ENCODE assay signal across 19 cellular contexts in genomic region chr6:70180904-70181599, GRCh38.
DNase-seq lines count a peak whose midpoint lies in the region; ATAC-seq, FAIRE-seq and TF ChIP-seq lines count a peak whose summit lies in the region.
"Had no signal": no experiment of that assay in that cellular context is flagged by ENCODE, and none has a peak within 500 bp of the region (broad histone marks: within the 10 kb centered on the region; RNA-seq: fewer than 3 reads in every experiment).

No MANE protein-coding gene starts in this region.

- H3K9ac ChIP-seq in kidney (ENCODE audit: low read length in 2 of 2) = no peak overlapping the region

- H3K4me1 ChIP-seq in foreskin keratinocyte (no peaks in the 10 kb centered on the region), kidney (ENCODE audit: control insufficient read depth in 1 of 2, insufficient read depth in 1 of 2, low read depth in 1 of 2, low read length in 2 of 2) (no peaks in the 10 kb centered on the region)

- POLR2A ChIA-PET in activated CD4-positive, alpha-beta T cell treated with anti-CD3 and anti-CD28 coated beads for 36 hours (lab: Charles Lee) = no interaction called here

- no peaks in the 10 kb centered on the region for H3K36me3 ChIP-seq in kidney (ENCODE audit: control insufficient read depth in 1 of 2, insufficient read depth in 2 of 2, low read length in 2 of 2)

- H3K4me1 Mint-ChIP-seq in activated CD4-positive, alpha-beta T cell treated with anti-CD3 and anti-CD28 coated beads for 36 hours = no peaks in the 10 kb centered on the region
- no peaks in the 10 kb centered on the region for H3K4me1 Mint-ChIP-seq in stimulated activated memory B cell treated with anti-CD40 and anti-IgM and Interleukin-4, amounts not matched to agents 10 μg/mL and 1 μg/mL and 100 μg/mL, for 72 hours

- peaks cover 2% of the 10 kb centered on the region for H3K27me3 ChIP-seq in foreskin keratinocyte

- no peak for FAIRE-seq in kidney (lab: Jason Lieb, UNC)

- H3K4me3 ChIP-seq in kidney (ENCODE audit: low read length in 2 of 2) = no peak overlapping the region

- no peak overlapping the region for H3K4me3 Mint-ChIP-seq in activated CD4-positive, alpha-beta T cell treated with anti-CD3 and anti-CD28 coated beads for 36 hours
- H3K4me3 Mint-ChIP-seq in stimulated activated memory B cell treated with anti-CD40 and anti-IgM and Interleukin-4, amounts not matched to agents 10 μg/mL and 1 μg/mL and 100 μg/mL, for 72 hours = no peak overlapping the region
- H3K4me3 Mint-ChIP-seq: CD4-positive, alpha-beta T cell; HFFc6 had no signal

- H3K9me3 ChIP-seq in kidney (ENCODE audit: control insufficient read depth in 1 of 2, low read length in 2 of 2) = no peaks in the 10 kb centered on the region

- no peak overlapping the region for H3K27ac Mint-ChIP-seq in activated CD4-positive, alpha-beta T cell treated with anti-CD3 and anti-CD28 coated beads for 36 hours
- no peak overlapping the region for H3K27ac Mint-ChIP-seq in stimulated activated memory B cell treated with anti-CD40 and anti-IgM and Interleukin-4, amounts not matched to agents 10 μg/mL and 1 μg/mL and 100 μg/mL, for 72 hours
- H3K27ac Mint-ChIP-seq: CD4-positive, alpha-beta T cell; HFFc6 had no signal

- H3K27me3 Mint-ChIP-seq in activated CD4-positive, alpha-beta T cell treated with anti-CD3 and anti-CD28 coated beads for 36 hours = no peaks in the 10 kb centered on the region
- no peaks in the 10 kb centered on the region for H3K27me3 Mint-ChIP-seq in stimulated activated memory B cell treated with anti-CD40 and anti-IgM and Interleukin-4, amounts not matched to agents 10 μg/mL and 1 μg/mL and 100 μg/mL, for 72 hours
- H3K27me3 Mint-ChIP-seq: CD4-positive, alpha-beta T cell had no signal

- intact Hi-C loops in activated CD4-positive, alpha-beta T cell treated with anti-CD3 and anti-CD28 coated beads for 36 hours (cut with DNase I, micrococcal nuclease) = no loop called here
- intact Hi-C loops in left colon (cut with DNase I, micrococcal nuclease) (no loop called here), kidney (cut with DNase I) (no loop called here)

- no peaks in the 10 kb centered on the region for H3K36me3 Mint-ChIP-seq in activated CD4-positive, alpha-beta T cell treated with anti-CD3 and anti-CD28 coated beads for 36 hours (ENCODE audit: low read depth)
- H3K36me3 Mint-ChIP-seq in stimulated activated memory B cell treated with anti-CD40 and anti-IgM and Interleukin-4, amounts not matched to agents 10 μg/mL and 1 μg/mL and 100 μg/mL, for 72 hours = peaks cover 46% of the 10 kb centered on the region

- TF ChIP-seq CTCF in foreskin keratinocyte (conservative IDR thresholded peaks at IDR 0.05) (no peak), kidney (IDR thresholded peaks at IDR 0.05; ENCODE audit: borderline replicate concordance, extremely low read depth, insufficient read depth) (no peak)

- ATAC-seq in activated CD4-positive, alpha-beta T cell treated with anti-CD3 and anti-CD28 coated beads for 36 hours = peak; percentile 89
- ATAC-seq in HG02610 (IDR thresholded peaks at IDR 0.05; ENCODE audit: unreplicated experiment) (peak; percentile 96), foreskin keratinocyte (no peak), left colon (no peak)
- ATAC-seq in stimulated activated memory B cell treated with anti-CD40 and anti-IgM and Interleukin-4, amounts not matched to agents 10 μg/mL and 1 μg/mL and 100 μg/mL, for 72 hours = peak; percentile 39

- H3K9me3 Mint-ChIP-seq in activated CD4-positive, alpha-beta T cell treated with anti-CD3 and anti-CD28 coated beads for 36 hours (ENCODE audit: low read depth) = no peaks in the 10 kb centered on the region
- H3K9me3 Mint-ChIP-seq in stimulated activated memory B cell treated with anti-CD40 and anti-IgM and Interleukin-4, amounts not matched to agents 10 μg/mL and 1 μg/mL and 100 μg/mL, for 72 hours = no peaks in the 10 kb centered on the region
- H3K9me3 Mint-ChIP-seq: CD4-positive, alpha-beta T cell had no signal

- no peak for DNase-seq in activated CD4-positive, alpha-beta T cell treated with anti-CD3 and anti-CD28 coated beads for 36 hours
- DNase-seq in activated CD4-positive, alpha-beta T cell treated with anti-CD3 and anti-CD28 coated beads, Interleukin-2, amount 50 U/mL, for 1 hour = no peak
- DNase-seq in HS-5 (ENCODE audit: low read depth) (peak; percentile 53), foreskin keratinocyte (no peak), left colon (no peak), kidney (no peak)
- DNase-seq: activated CD4-positive, alpha-beta T cell treated with anti-CD3 and anti-CD28 coated beads, Interleukin-2, amount 50 U/mL, for 48 hours; activated naive CD4-positive, alpha-beta T cell treated with Interleukin-2 at 50 U/mL for 16 hours; CD4-positive, alpha-beta T cell; EL; HFFc6; Karpas-422; mesendoderm; NCI-H1930; SHP77 treated with DMSO at 0.1 percent for 48 hours; substantia nigra; T1000 had no signal

- CTCF ChIA-PET in activated CD4-positive, alpha-beta T cell treated with anti-CD3 and anti-CD28 coated beads for 36 hours (lab: Charles Lee) = interaction anchor here (0.6 kb wide), 1 partner anchor 11 kb away, joined by 3 read pairs; no protein-coding TSS in a partner anchor

- H3K27ac ChIP-seq in foreskin keratinocyte (no peak overlapping the region), kidney (ENCODE audit: low read depth in 2 of 2, low read length in 2 of 2) (no peak overlapping the region)

Comparison
In these comparisons a context has a peak if more than half of its experiments do, and no peak if none do; other contexts are left out.
1. ATAC-seq: peak in activated CD4-positive, alpha-beta T cell treated with anti-CD3 and anti-CD28 coated beads for 36 hours (single experiment), HG02610 (single experiment) and stimulated activated memory B cell treated with anti-CD40 and anti-IgM and Interleukin-4, amounts not matched to agents 10 μg/mL and 1 μg/mL and 100 μg/mL, for 72 hours (single experiment); none in foreskin keratinocyte (single experiment) and left colon (single experiment).